Comparison of ENCODE assay signal across 22 cellular contexts in genomic region chr7:51477323-51477722, GRCh38.
"Had no signal": no experiment of that assay in that cellular context is flagged by ENCODE, and none has a peak within 500 bp of the region (broad histone marks: within the 10 kb centered on the region; RNA-seq: fewer than 3 reads in every experiment).

No MANE protein-coding gene starts in this region.

- H3K36me3 ChIP-seq: colonic mucosa, left ventricle myocardium inferior, lower lobe of right lung, right atrium auricular region, tibial nerve had no signal

- DNase-seq: colonic mucosa; effector CD4-positive, alpha-beta T cell; endodermal cell; erythroblast; foreskin melanocyte; head of caudate nucleus; kidney; left cardiac atrium; left ventricle myocardium inferior; lower lobe of right lung; naive thymus-derived CD8-positive, alpha-beta T cell; posterior cingulate gyrus; small intestine; stimulated activated CD4-positive, alpha-beta T cell treated with anti-CD3 and anti-CD28 coated beads, Interleukin-12 subunit alpha, Interleukin-12 subunit beta, amount 100 ng/mL, for 4 hours; stimulated activated CD4-positive, alpha-beta T cell treated with anti-CD3 and anti-CD28 coated beads, Interleukin-2, amount 100 ng/mL, for 48 hours; testis had no signal

- FAIRE-seq: endothelial cell of umbilical vein, kidney, small intestine had no signal

- H3K36me3 Mint-ChIP-seq: memory B cell; naive thymus-derived CD8-positive, alpha-beta T cell had no signal

- H3K27me3 ChIP-seq: colonic mucosa, right atrium auricular region, testis, tibial nerve had no signal

- H3K9me3 ChIP-seq: colonic mucosa, lower lobe of right lung, right atrium auricular region, testis had no signal

- H3K27ac ChIP-seq: colonic mucosa, hepatocyte, left ventricle myocardium inferior, lower lobe of right lung, right atrium auricular region, testis, tibial nerve had no signal

- H3K4me1 ChIP-seq: colonic mucosa, left ventricle myocardium inferior, lower lobe of right lung, right atrium auricular region, testis, tibial nerve had no signal

- H3K27ac Mint-ChIP-seq: endodermal cell; memory B cell; naive thymus-derived CD8-positive, alpha-beta T cell; stimulated activated naive CD8-positive, alpha-beta T cell treated with anti-CD3 and anti-CD28 coated beads, Interleukin-15, Interleukin-2, amounts not matched to agents 100 ng/mL and 50 ng/mL, for 24 hours had no signal

- H3K4me3 ChIP-seq: colonic mucosa, hepatocyte, left ventricle myocardium inferior, lower lobe of right lung, right atrium auricular region, tibial nerve had no signal

- H3K9me3 Mint-ChIP-seq: endodermal cell; stimulated activated naive CD8-positive, alpha-beta T cell treated with anti-CD3 and anti-CD28 coated beads, Interleukin-15, Interleukin-2, amounts not matched to agents 100 ng/mL and 50 ng/mL, for 24 hours had no signal

- ATAC-seq: left cardiac atrium; naive thymus-derived CD8-positive, alpha-beta T cell had no signal

- H3K4me1 Mint-ChIP-seq: endodermal cell, memory B cell had no signal

- H3K4me3 Mint-ChIP-seq: endodermal cell; memory B cell; naive thymus-derived CD8-positive, alpha-beta T cell; stimulated activated naive CD8-positive, alpha-beta T cell treated with anti-CD3 and anti-CD28 coated beads, Interleukin-15, Interleukin-2, amounts not matched to agents 100 ng/mL and 50 ng/mL, for 24 hours had no signal
